ENCODE assay signal across 8 cellular contexts in genomic region chr9:35191105-35191504, GRCh38.
"Had no signal": no experiment of that assay in that cellular context is flagged by ENCODE, and none has a peak within 500 bp of the region (broad histone marks: within the 10 kb centered on the region; RNA-seq: fewer than 3 reads in every experiment).

No MANE protein-coding gene starts in this region.

- H3K36me3 ChIP-seq: HAP-1 had no signal

- H3K4me3 Mint-ChIP-seq: HFFc6 had no signal

- H3K27ac ChIP-seq: GM23248, HL-60 had no signal

- DNase-seq: GM23248, GOT3, H7, HFFc6, IMR-90, KBM-7 had no signal

- H3K4me3 ChIP-seq: GM23248, HAP-1 had no signal

- H3K9me3 ChIP-seq: HAP-1 had no signal

- H2AFZ ChIP-seq: GM23248 had no signal

- H3K27ac Mint-ChIP-seq: HFFc6 had no signal

- H3K9ac ChIP-seq: GM23248 had no signal
